Comparison of ENCODE assay signal across 1 cellular context in the genomic region with DNA sequence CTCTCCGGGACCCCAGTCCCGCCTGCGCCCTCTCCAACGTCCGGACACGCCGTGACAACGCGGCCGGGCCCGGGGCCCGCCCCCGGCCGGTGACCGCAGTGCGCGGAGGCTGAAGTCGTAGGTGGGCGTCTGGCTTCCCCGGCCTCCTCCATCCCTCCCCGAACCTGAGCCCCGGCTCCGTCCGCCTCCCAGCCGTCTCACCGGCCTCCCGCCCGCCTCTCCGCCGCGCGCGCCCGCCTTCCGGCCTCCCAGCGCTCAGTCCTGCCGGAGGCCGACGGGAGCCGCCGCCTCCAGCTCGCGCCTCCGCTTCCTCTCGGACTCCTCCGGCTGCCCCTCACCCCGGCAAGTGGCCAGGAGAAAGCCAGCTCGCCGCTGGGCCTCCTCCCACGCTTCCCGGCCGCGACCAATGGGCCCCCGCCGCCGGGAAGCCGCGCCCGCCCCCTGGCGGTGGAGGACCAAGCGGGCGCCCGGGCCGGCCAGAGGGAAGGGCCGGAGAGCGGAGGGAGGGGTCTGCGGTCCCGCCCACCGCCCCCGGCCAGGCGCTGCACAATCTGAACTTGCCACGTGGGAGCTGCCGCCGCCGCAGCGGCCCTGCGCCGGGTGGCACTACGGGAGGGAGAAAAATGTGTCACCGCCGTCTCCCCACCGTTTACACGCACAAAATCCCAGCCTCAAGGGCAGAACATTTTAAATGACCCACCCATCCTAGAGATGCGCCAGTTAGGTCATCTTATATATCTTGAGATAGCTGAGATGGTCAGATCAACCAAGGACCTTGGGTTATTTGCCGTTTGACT.
TF ChIP-seq lines count a peak whose summit lies in the region.

A gene with protein sequence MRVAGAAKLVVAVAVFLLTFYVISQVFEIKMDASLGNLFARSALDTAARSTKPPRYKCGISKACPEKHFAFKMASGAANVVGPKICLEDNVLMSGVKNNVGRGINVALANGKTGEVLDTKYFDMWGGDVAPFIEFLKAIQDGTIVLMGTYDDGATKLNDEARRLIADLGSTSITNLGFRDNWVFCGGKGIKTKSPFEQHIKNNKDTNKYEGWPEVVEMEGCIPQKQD (minus strand): TSS at position 348 of the 797 bp plus-strand sequence. CDS start 13,339 bp downstream, outside the sequence.

TF ChIP-seq in K562, 482 proteins besides CTCF, POLR2A, EP300 and RAD21 (continued from another document and continues in another):
- TF ChIP-seq, protein P1, sequence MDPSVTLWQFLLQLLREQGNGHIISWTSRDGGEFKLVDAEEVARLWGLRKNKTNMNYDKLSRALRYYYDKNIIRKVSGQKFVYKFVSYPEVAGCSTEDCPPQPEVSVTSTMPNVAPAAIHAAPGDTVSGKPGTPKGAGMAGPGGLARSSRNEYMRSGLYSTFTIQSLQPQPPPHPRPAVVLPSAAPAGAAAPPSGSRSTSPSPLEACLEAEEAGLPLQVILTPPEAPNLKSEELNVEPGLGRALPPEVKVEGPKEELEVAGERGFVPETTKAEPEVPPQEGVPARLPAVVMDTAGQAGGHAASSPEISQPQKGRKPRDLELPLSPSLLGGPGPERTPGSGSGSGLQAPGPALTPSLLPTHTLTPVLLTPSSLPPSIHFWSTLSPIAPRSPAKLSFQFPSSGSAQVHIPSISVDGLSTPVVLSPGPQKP (CRISPR knock-in tag; IDR thresholded peaks at IDR 0.05): no peak
- TF ChIP-seq ESRRA (IDR thresholded peaks at IDR 0.05; ENCODE audit: borderline replicate concordance, low read depth) (peak; percentile 92), KDM5B (IDR thresholded peaks at IDR 0.05; ENCODE audit: insufficient replicate concordance, low read depth, low read length) (peak; percentile 90), CBX1 (IDR thresholded peaks at IDR 0.05; ENCODE audit: low read depth) (peak; percentile 99), LARP7 (IDR thresholded peaks at IDR 0.05) (no peak), TAF1 (IDR thresholded peaks at IDR 0.05; ENCODE audit: control insufficient read depth, extremely low read depth, insufficient read depth, low read length, severe bottlenecking) (peak; percentile 98), OTX1 (CRISPR knock-in tag; IDR thresholded peaks at IDR 0.05) (peak; percentile 58; the same call in 1 of the 2 replicates), NELFE (IDR thresholded peaks at IDR 0.05; ENCODE audit: insufficient read depth, insufficient read length) (no peak), ZNF583 (CRISPR knock-in tag; IDR thresholded peaks at IDR 0.05) (peak; percentile 22; the same call in 1 of the 2 replicates), KLF6 (CRISPR knock-in tag; IDR thresholded peaks at IDR 0.05; ENCODE audit: borderline replicate concordance) (no peak), MTA1 (IDR thresholded peaks at IDR 0.05; ENCODE audit: borderline replicate concordance) (peak; percentile 72), GTF2E2 (tag; IDR thresholded peaks at IDR 0.05) (peak; percentile 75), XRCC5 (IDR thresholded peaks at IDR 0.05; ENCODE audit: low read depth, low read length) (peak; percentile 99), HNRNPLL (IDR thresholded peaks at IDR 0.05; ENCODE audit: low read depth, low read length, poor library complexity, severe bottlenecking) (peak; percentile 72), ZNF239 (CRISPR knock-in tag; IDR thresholded peaks at IDR 0.05) (no peak), MAZ (CRISPR knock-in tag; conservative IDR thresholded peaks at IDR 0.05 in 1 of 2, IDR thresholded peaks at IDR 0.05 in 1 of 2) (peak; percentile 99 to 100), PCBP1 (IDR thresholded peaks at IDR 0.05; ENCODE audit: low read depth, low read length, poor library complexity, severe bottlenecking) (peak; percentile 95), SP1 (CRISPR knock-in tag; IDR thresholded peaks at IDR 0.05) (peak; percentile 92), STAT5B (CRISPR knock-in tag; IDR thresholded peaks at IDR 0.05) (no peak), FOXK2 (conservative IDR thresholded peaks at IDR 0.05 in 1 of 2, IDR thresholded peaks at IDR 0.05 in 1 of 2; ENCODE audit: low read depth in 2 of 2) (no peak; a peak in 2 of 4 replicates), ZNF436 (CRISPR knock-in tag; IDR thresholded peaks at IDR 0.05) (no peak), ZKSCAN3 (CRISPR knock-in tag; IDR thresholded peaks at IDR 0.05) (no peak), SIN3A (IDR thresholded peaks at IDR 0.05; ENCODE audit: borderline replicate concordance in 2 of 2, control insufficient read depth in 1 of 2, low read depth in 2 of 2, low read length in 2 of 2) (peak; percentile 84 to 89; a peak in 3 of 4 replicates), ZNF57 (CRISPR knock-in tag; IDR thresholded peaks at IDR 0.05) (no peak), YBX1 (IDR thresholded peaks at IDR 0.05) (no peak), KDM4B (IDR thresholded peaks at IDR 0.05; ENCODE audit: borderline replicate concordance in 2 of 2, low read depth in 1 of 2) (peak in 1 of 2 experiments; percentile 76; a peak in 1 of 4 replicates), CTBP1 (IDR thresholded peaks at IDR 0.05; ENCODE audit: borderline replicate concordance) (peak; percentile 98), TAF9B (IDR thresholded peaks at IDR 0.05; ENCODE audit: partially characterized antibody) (peak; percentile 46), RBFOX2 (IDR thresholded peaks at IDR 0.05; ENCODE audit: low read depth, low read length) (peak; percentile 100)
- TF ChIP-seq, protein P2, sequence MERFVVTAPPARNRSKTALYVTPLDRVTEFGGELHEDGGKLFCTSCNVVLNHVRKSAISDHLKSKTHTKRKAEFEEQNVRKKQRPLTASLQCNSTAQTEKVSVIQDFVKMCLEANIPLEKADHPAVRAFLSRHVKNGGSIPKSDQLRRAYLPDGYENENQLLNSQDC (CRISPR knock-in tag; IDR thresholded peaks at IDR 0.05): peak; percentile 49
- TF ChIP-seq, protein P3, sequence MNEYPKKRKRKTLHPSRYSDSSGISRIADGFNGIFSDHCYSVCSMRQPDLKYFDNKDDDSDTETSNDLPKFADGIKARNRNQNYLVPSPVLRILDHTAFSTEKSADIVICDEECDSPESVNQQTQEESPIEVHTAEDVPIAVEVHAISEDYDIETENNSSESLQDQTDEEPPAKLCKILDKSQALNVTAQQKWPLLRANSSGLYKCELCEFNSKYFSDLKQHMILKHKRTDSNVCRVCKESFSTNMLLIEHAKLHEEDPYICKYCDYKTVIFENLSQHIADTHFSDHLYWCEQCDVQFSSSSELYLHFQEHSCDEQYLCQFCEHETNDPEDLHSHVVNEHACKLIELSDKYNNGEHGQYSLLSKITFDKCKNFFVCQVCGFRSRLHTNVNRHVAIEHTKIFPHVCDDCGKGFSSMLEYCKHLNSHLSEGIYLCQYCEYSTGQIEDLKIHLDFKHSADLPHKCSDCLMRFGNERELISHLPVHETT (CRISPR knock-in tag; conservative IDR thresholded peaks at IDR 0.05 in 1 of 2, IDR thresholded peaks at IDR 0.05 in 1 of 2): peak in 1 of 2 experiments; percentile 79; a peak in 2 of 4 replicates
- TF ChIP-seq, protein P4, sequence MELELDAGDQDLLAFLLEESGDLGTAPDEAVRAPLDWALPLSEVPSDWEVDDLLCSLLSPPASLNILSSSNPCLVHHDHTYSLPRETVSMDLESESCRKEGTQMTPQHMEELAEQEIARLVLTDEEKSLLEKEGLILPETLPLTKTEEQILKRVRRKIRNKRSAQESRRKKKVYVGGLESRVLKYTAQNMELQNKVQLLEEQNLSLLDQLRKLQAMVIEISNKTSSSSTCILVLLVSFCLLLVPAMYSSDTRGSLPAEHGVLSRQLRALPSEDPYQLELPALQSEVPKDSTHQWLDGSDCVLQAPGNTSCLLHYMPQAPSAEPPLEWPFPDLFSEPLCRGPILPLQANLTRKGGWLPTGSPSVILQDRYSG (tag; conservative IDR thresholded peaks at IDR 0.05; ENCODE audit: low read depth): 0 out of 2 replicates have a peak, but pooled peaks have one; percentile 26
- TF ChIP-seq, protein P5, sequence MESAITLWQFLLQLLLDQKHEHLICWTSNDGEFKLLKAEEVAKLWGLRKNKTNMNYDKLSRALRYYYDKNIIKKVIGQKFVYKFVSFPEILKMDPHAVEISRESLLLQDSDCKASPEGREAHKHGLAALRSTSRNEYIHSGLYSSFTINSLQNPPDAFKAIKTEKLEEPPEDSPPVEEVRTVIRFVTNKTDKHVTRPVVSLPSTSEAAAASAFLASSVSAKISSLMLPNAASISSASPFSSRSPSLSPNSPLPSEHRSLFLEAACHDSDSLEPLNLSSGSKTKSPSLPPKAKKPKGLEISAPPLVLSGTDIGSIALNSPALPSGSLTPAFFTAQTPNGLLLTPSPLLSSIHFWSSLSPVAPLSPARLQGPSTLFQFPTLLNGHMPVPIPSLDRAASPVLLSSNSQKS (CRISPR knock-in tag; IDR thresholded peaks at IDR 0.05): no peak
- TF ChIP-seq, protein P6, sequence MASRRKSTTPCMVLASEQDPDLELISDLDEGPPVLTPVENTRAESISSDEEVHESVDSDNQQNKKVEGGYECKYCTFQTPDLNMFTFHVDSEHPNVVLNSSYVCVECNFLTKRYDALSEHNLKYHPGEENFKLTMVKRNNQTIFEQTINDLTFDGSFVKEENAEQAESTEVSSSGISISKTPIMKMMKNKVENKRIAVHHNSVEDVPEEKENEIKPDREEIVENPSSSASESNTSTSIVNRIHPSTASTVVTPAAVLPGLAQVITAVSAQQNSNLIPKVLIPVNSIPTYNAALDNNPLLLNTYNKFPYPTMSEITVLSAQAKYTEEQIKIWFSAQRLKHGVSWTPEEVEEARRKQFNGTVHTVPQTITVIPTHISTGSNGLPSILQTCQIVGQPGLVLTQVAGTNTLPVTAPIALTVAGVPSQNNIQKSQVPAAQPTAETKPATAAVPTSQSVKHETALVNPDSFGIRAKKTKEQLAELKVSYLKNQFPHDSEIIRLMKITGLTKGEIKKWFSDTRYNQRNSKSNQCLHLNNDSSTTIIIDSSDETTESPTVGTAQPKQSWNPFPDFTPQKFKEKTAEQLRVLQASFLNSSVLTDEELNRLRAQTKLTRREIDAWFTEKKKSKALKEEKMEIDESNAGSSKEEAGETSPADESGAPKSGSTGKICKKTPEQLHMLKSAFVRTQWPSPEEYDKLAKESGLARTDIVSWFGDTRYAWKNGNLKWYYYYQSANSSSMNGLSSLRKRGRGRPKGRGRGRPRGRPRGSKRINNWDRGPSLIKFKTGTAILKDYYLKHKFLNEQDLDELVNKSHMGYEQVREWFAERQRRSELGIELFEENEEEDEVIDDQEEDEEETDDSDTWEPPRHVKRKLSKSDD (conservative IDR thresholded peaks at IDR 0.05; ENCODE audit: low read length): peak; percentile 83
- TF ChIP-seq, protein P7, sequence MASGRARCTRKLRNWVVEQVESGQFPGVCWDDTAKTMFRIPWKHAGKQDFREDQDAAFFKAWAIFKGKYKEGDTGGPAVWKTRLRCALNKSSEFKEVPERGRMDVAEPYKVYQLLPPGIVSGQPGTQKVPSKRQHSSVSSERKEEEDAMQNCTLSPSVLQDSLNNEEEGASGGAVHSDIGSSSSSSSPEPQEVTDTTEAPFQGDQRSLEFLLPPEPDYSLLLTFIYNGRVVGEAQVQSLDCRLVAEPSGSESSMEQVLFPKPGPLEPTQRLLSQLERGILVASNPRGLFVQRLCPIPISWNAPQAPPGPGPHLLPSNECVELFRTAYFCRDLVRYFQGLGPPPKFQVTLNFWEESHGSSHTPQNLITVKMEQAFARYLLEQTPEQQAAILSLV (tag; IDR thresholded peaks at IDR 0.05): no peak
- TF ChIP-seq, protein P8, sequence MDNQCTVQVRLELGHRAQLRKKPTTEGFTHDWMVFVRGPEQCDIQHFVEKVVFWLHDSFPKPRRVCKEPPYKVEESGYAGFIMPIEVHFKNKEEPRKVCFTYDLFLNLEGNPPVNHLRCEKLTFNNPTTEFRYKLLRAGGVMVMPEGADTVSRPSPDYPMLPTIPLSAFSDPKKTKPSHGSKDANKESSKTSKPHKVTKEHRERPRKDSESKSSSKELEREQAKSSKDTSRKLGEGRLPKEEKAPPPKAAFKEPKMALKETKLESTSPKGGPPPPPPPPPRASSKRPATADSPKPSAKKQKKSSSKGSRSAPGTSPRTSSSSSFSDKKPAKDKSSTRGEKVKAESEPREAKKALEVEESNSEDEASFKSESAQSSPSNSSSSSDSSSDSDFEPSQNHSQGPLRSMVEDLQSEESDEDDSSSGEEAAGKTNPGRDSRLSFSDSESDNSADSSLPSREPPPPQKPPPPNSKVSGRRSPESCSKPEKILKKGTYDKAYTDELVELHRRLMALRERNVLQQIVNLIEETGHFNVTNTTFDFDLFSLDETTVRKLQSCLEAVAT (IDR thresholded peaks at IDR 0.05): no peak
- TF ChIP-seq, protein P9, sequence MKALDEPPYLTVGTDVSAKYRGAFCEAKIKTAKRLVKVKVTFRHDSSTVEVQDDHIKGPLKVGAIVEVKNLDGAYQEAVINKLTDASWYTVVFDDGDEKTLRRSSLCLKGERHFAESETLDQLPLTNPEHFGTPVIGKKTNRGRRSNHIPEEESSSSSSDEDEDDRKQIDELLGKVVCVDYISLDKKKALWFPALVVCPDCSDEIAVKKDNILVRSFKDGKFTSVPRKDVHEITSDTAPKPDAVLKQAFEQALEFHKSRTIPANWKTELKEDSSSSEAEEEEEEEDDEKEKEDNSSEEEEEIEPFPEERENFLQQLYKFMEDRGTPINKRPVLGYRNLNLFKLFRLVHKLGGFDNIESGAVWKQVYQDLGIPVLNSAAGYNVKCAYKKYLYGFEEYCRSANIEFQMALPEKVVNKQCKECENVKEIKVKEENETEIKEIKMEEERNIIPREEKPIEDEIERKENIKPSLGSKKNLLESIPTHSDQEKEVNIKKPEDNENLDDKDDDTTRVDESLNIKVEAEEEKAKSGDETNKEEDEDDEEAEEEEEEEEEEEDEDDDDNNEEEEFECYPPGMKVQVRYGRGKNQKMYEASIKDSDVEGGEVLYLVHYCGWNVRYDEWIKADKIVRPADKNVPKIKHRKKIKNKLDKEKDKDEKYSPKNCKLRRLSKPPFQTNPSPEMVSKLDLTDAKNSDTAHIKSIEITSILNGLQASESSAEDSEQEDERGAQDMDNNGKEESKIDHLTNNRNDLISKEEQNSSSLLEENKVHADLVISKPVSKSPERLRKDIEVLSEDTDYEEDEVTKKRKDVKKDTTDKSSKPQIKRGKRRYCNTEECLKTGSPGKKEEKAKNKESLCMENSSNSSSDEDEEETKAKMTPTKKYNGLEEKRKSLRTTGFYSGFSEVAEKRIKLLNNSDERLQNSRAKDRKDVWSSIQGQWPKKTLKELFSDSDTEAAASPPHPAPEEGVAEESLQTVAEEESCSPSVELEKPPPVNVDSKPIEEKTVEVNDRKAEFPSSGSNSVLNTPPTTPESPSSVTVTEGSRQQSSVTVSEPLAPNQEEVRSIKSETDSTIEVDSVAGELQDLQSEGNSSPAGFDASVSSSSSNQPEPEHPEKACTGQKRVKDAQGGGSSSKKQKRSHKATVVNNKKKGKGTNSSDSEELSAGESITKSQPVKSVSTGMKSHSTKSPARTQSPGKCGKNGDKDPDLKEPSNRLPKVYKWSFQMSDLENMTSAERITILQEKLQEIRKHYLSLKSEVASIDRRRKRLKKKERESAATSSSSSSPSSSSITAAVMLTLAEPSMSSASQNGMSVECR (CRISPR knock-in tag; IDR thresholded peaks at IDR 0.05): peak; percentile 89
